Comparison of ENCODE assay signal across 30 cellular contexts in genomic region chr13:55298201-55298600, GRCh38.
"Had no signal": no experiment of that assay in that cellular context is flagged by ENCODE, and none has a peak within 500 bp of the region (broad histone marks: within the 10 kb centered on the region; RNA-seq: fewer than 3 reads in every experiment).

No MANE protein-coding gene starts in this region.

- H3K4me1 ChIP-seq: esophagus muscularis mucosa, foreskin keratinocyte, gastrocnemius medialis had no signal

- H3K4me3 ChIP-seq: coronary artery, dorsolateral prefrontal cortex, esophagus muscularis mucosa, gastrocnemius medialis had no signal

- H3K9me3 ChIP-seq: gastrocnemius medialis had no signal

- H3K27me3 ChIP-seq: brain microvascular endothelial cell, esophagus muscularis mucosa, foreskin keratinocyte, gastrocnemius medialis had no signal

- FAIRE-seq: astrocyte, bronchial epithelial cell had no signal

- H3K27me3 Mint-ChIP-seq: activated CD4-positive, alpha-beta memory T cell treated with anti-CD3 and anti-CD28 coated beads, Interleukin-2, amount 10 ng/mL, durations not matched to agents 7 days and 5 days; activated CD4-positive, alpha-beta T cell treated with anti-CD3 and anti-CD28 coated beads, Interleukin-2, amount 10 ng/mL, durations not matched to agents 7 days and 5 days; activated naive CD8-positive, alpha-beta T cell; activated T-cell treated with anti-CD3 and anti-CD28 coated beads, Interleukin-2, amount 50 U/mL, for 24 hours; activated T-helper 17 cell treated with anti-CD3 and anti-CD28 coated beads, Interleukin-2, amount 50 U/mL, for 72 hours; central memory CD8-positive, alpha-beta T cell; dendritic cell treated with granulocyte-macrophage colony-stimulating factor and Interleukin-4, amounts not matched to agents 40 ng/mL and 50 ng/mL, for 4 days had no signal

- H3K4me3 Mint-ChIP-seq: activated CD4-positive, alpha-beta memory T cell treated with anti-CD3 and anti-CD28 coated beads, Interleukin-2, amount 10 ng/mL, durations not matched to agents 7 days and 5 days; activated CD4-positive, alpha-beta T cell treated with anti-CD3 and anti-CD28 coated beads, Interleukin-2, amount 10 ng/mL, durations not matched to agents 7 days and 5 days; activated naive CD8-positive, alpha-beta T cell; activated T-cell treated with anti-CD3 and anti-CD28 coated beads, Interleukin-2, amount 50 U/mL, for 24 hours; activated T-helper 17 cell treated with anti-CD3 and anti-CD28 coated beads, Interleukin-2, amount 50 U/mL, for 72 hours; central memory CD8-positive, alpha-beta T cell; dendritic cell treated with granulocyte-macrophage colony-stimulating factor and Interleukin-4, amounts not matched to agents 40 ng/mL and 50 ng/mL, for 4 days had no signal

- H3K36me3 ChIP-seq: brain microvascular endothelial cell, esophagus muscularis mucosa, gastrocnemius medialis had no signal

- H3K27ac Mint-ChIP-seq: activated CD4-positive, alpha-beta memory T cell treated with anti-CD3 and anti-CD28 coated beads, Interleukin-2, amount 10 ng/mL, durations not matched to agents 7 days and 5 days; activated CD4-positive, alpha-beta T cell treated with anti-CD3 and anti-CD28 coated beads, Interleukin-2, amount 10 ng/mL, durations not matched to agents 7 days and 5 days; activated naive CD8-positive, alpha-beta T cell; activated T-cell treated with anti-CD3 and anti-CD28 coated beads, Interleukin-2, amount 50 U/mL, for 24 hours; activated T-helper 17 cell treated with anti-CD3 and anti-CD28 coated beads, Interleukin-2, amount 50 U/mL, for 72 hours; dendritic cell treated with granulocyte-macrophage colony-stimulating factor and Interleukin-4, amounts not matched to agents 40 ng/mL and 50 ng/mL, for 4 days had no signal

- H3K27ac ChIP-seq: brain microvascular endothelial cell, coronary artery, dorsolateral prefrontal cortex, esophagus muscularis mucosa, foreskin keratinocyte, gastrocnemius medialis had no signal

- DNase-seq: activated CD4-positive, alpha-beta memory T cell treated with anti-CD3 and anti-CD28 coated beads, Interleukin-2, amount 10 ng/mL, durations not matched to agents 7 days and 5 days; activated CD4-positive, alpha-beta T cell treated with anti-CD3 and anti-CD28 coated beads for 1 hour; activated CD4-positive, alpha-beta T cell treated with anti-CD3 and anti-CD28 coated beads for 4 hours; activated CD4-positive, alpha-beta T cell treated with anti-CD3 and anti-CD28 coated beads, Interleukin-2, amount 10 ng/mL, durations not matched to agents 7 days and 5 days; activated CD4-positive, alpha-beta T cell treated with anti-CD3 and anti-CD28 coated beads, Interleukin-2, amount 50 U/mL, for 4 hours; activated CD8-positive, alpha-beta memory T cell treated with anti-CD3 and anti-CD28 coated beads, Interleukin-2, amount 50 U/mL, for 48 hours; activated effector memory CD4-positive, alpha-beta T cell treated with Interleukin-2 at 50 U/mL for 16 hours; activated gamma-delta T cell treated with Interleukin-2 at 50 U/mL for 16 hours; activated naive CD4-positive, alpha-beta T cell treated with anti-CD3 and anti-CD28 coated beads, Interleukin-2, amount 50 U/mL, for 16 hours; activated naive CD4-positive, alpha-beta T cell treated with Interleukin-2 at 50 U/mL for 16 hours; activated T-cell treated with anti-CD3 and anti-CD28 coated beads for 4 hours; activated T-cell treated with anti-CD3 and anti-CD28 coated beads, Interleukin-2, amount 50 U/mL, for 24 hours; amniotic stem cell; anterior cingulate cortex; brain microvascular endothelial cell; dorsolateral prefrontal cortex; effector memory CD4-positive, alpha-beta T cell; erythroblast; foreskin keratinocyte; gastrocnemius medialis; glutamatergic neuron; T-helper 2 cell had no signal

- H3K4me1 Mint-ChIP-seq: activated CD4-positive, alpha-beta memory T cell treated with anti-CD3 and anti-CD28 coated beads, Interleukin-2, amount 10 ng/mL, durations not matched to agents 7 days and 5 days; activated CD4-positive, alpha-beta T cell treated with anti-CD3 and anti-CD28 coated beads, Interleukin-2, amount 10 ng/mL, durations not matched to agents 7 days and 5 days; activated T-helper 17 cell treated with anti-CD3 and anti-CD28 coated beads, Interleukin-2, amount 50 U/mL, for 72 hours; central memory CD8-positive, alpha-beta T cell had no signal

- H3K36me3 Mint-ChIP-seq: activated naive CD8-positive, alpha-beta T cell had no signal

- ATAC-seq: activated T-helper 17 cell treated with anti-CD3 and anti-CD28 coated beads, Interleukin-2, amount 50 U/mL, for 72 hours; foreskin keratinocyte; gastrocnemius medialis had no signal
